10 cellular contexts compared by ENCODE assay signal in genomic region chr10:80729896-80730295, GRCh38.
"Had no signal": no experiment of that assay in that cellular context is flagged by ENCODE, and none has a peak within 500 bp of the region (broad histone marks: within the 10 kb centered on the region; RNA-seq: fewer than 3 reads in every experiment).

No MANE protein-coding gene starts in this region.

- H3K9ac ChIP-seq: GM23248 had no signal

- FAIRE-seq: H54 had no signal

- H3K36me3 ChIP-seq: HAP-1 had no signal

- H3K4me2 ChIP-seq: GM23338 had no signal

- H3K4me3 ChIP-seq: GM23248, GM23338, HAP-1 had no signal

- ATAC-seq: GM23338, HCT116 had no signal

- H3K9me3 ChIP-seq: HAP-1 had no signal

- DNase-seq: GM23248, GOT3, H7, H9, HCEC 1CT, HFFc6 had no signal

- H2AFZ ChIP-seq: GM23248, GM23338 had no signal

- H3K27ac ChIP-seq: GM23248 had no signal

- H3K4me1 ChIP-seq: HAP-1 had no signal
